36 cellular contexts compared by ENCODE assay signal in the genomic region with DNA sequence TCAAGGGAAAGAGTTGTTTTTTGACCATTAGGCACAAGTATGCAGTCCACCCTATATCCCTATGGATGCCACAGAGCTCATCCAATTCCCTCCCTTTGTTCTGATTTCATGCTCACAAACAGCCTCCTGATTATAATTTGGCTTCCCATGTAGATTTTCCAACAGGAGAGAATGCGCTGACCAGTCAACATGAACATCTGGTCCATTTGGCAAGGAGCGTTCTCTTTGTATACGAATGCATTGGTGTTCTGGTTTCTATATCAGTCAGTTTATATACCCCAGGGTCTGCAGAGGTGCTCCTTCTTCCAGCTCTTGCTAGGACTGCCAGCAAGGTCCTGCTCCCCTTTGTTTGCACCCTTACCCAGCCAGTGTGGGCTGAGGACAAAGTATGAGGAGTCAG. TPM values are rescaled to one million over a fixed set of nuclear protein-coding genes. Genes with fewer than 3 reads are reported as not detected.
"Had no signal": no experiment of that assay in that cellular context is flagged by ENCODE, and none has a peak within 500 bp of the region (broad histone marks: within the 10 kb centered on the region; RNA-seq: fewer than 3 reads in every experiment).

No MANE protein-coding gene starts in this region.

- DNase-seq: activated B cell treated with CpG ODN at 0.5 μM for 24 hours; activated CD4-positive, alpha-beta memory T cell treated with anti-CD3 and anti-CD28 coated beads, Interleukin-2, amount 10 ng/mL, durations not matched to agents 7 days and 5 days; activated CD4-positive, alpha-beta T cell treated with anti-CD3 and anti-CD28 coated beads for 48 hours; activated CD4-positive, CD25-positive, alpha-beta regulatory T cell treated with anti-CD3 and anti-CD28 coated beads, Interleukin-2, amount 50 U/mL, for 72 hours; activated CD8-positive, alpha-beta memory T cell treated with anti-CD3 and anti-CD28 coated beads for 24 hours; activated CD8-positive, alpha-beta memory T cell treated with anti-CD3 and anti-CD28 coated beads, Interleukin-2, amount 10 ng/mL, durations not matched to agents 7 days and 5 days; activated CD8-positive, alpha-beta memory T cell treated with anti-CD3 and anti-CD28 coated beads, Interleukin-2, amount 50 U/mL, for 48 hours; activated effector memory CD4-positive, alpha-beta T cell treated with Interleukin-2 at 50 U/mL for 16 hours; activated naive CD4-positive, alpha-beta T cell treated with anti-CD3 and anti-CD28 coated beads, Interleukin-2, amount 10 ng/mL, durations not matched to agents 7 days and 5 days; activated naive CD8-positive, alpha-beta T cell treated with anti-CD3 and anti-CD28 coated beads, Interleukin-2, amount 50 U/mL, for 24 hours; activated T-cell treated with anti-CD3 and anti-CD28 coated beads, Interleukin-2, amount 50 U/mL, for 48 hours; anterior cingulate cortex; caudate nucleus; MM.1S; MV-4-11; NCI-H1092; NCI-H1436 treated with DMSO at 0.1 percent for 48 hours; NCI-H187 treated with DMSO at 0.1 percent for 48 hours; NCI-H2081; NCI-H2171 treated with DMSO at 0.1 percent for 48 hours; NCI-H2227 treated with DMSO at 0.1 percent for 48 hours; NCI-H446; NCI-H510A treated with DMSO at 0.1 percent for 48 hours; NCI-H526 treated with DMSO at 0.1 percent for 48 hours; NCI-H82; NK-92 treated with Interleukin-12 subunit alpha and Interleukin-12 subunit beta, amount 100 ng/mL, for 24 hours; PC-3; Peyer's patch; RPMI8226; SHP77 treated with DMSO at 0.1 percent for 48 hours; T-cell; T-helper 17 cell had no signal

- H3K4me1 ChIP-seq: Peyer's patch had no signal

- H3K9ac ChIP-seq: KMS-11 had no signal

- ATAC-seq: activated CD8-positive, alpha-beta memory T cell treated with anti-CD3 and anti-CD28 coated beads, Interleukin-2, amount 10 ng/mL, durations not matched to agents 7 days and 5 days; activated naive CD8-positive, alpha-beta T cell treated with anti-CD3 and anti-CD28 coated beads, Interleukin-2, amount 50 U/mL, for 24 hours; PC-3; SK-N-SH treated with all-trans-retinoic acid at 6 μM for 48 hours; T-cell; T-helper 17 cell had no signal

- H3K27me3 ChIP-seq: Peyer's patch had no signal

- H3K9me3 ChIP-seq: Peyer's patch had no signal

- H3K27ac ChIP-seq: KMS-11, Peyer's patch, VCaP had no signal

- H3K36me3 ChIP-seq: Peyer's patch had no signal

- H3K4me3 ChIP-seq: Peyer's patch had no signal

RNA-seq across cellular contexts. Expression of a gene that starts 38.8 kb away (rescaled TPM):
- total RNA-seq: SK-MEL-5 had no signal
